In genomic region chr11:106988151-106988806, GRCh38 we compare ENCODE assay signal across 10 cellular contexts. TPM values are rescaled to one million over a fixed set of nuclear protein-coding genes. Genes with fewer than 3 reads are reported as not detected.
A peak's percentile ranks its signal among the peaks of the same experiment; 100 is the strongest.
DNase-seq lines count a peak whose midpoint lies in the region; ATAC-seq and TF ChIP-seq lines count a peak whose summit lies in the region.
"Had no signal": no experiment of that assay in that cellular context is flagged by ENCODE, and none has a peak within 500 bp of the region (broad histone marks: within the 10 kb centered on the region; RNA-seq: fewer than 3 reads in every experiment).

No MANE protein-coding gene starts in this region.

- H3K9me3 Mint-ChIP-seq in activated CD8-positive, alpha-beta memory T cell treated with anti-CD3 and anti-CD28 coated beads, Interleukin-2, amount 10 ng/mL, durations not matched to agents 7 days and 5 days (ENCODE audit: low read depth) = no peaks in the 10 kb centered on the region

- H3K27ac ChIP-seq in WERI-Rb-1 (no peak overlapping the region), spleen (peak overlapping the region in 7 of 8 donors; percentile 22 to 68 (median 42)), coronary artery (peak overlapping the region in 1 of 2 donors; percentile 77)

- H3K27me3 ChIP-seq in WERI-Rb-1 (ENCODE audit: insufficient read depth, low read depth, severe bottlenecking) = no peaks in the 10 kb centered on the region
- H3K27me3 ChIP-seq in spleen (replicated peaks in 1 of 7) = no peaks in the 10 kb centered on the region

- intact Hi-C loops in left cardiac atrium (cut with DNase I) = no loop called here
- intact Hi-C loops in spleen (cut with DNase I; ENCODE audit: low total_unique reads) = no loop called here

- CTCF ChIA-PET in activated CD8-positive, alpha-beta memory T cell treated with anti-CD3 and anti-CD28 coated beads, Interleukin-2, amount 10 ng/mL, durations not matched to agents 7 days and 5 days (lab: Charles Lee) = no interaction called here

- no peaks in the 10 kb centered on the region for H3K27me3 Mint-ChIP-seq in activated CD8-positive, alpha-beta memory T cell treated with anti-CD3 and anti-CD28 coated beads, Interleukin-2, amount 10 ng/mL, durations not matched to agents 7 days and 5 days

- ATAC-seq in left cardiac atrium (peak; percentile 70 to 75), HG03039 (IDR thresholded peaks at IDR 0.05; ENCODE audit: unreplicated experiment) (no peak), GM21515 (IDR thresholded peaks at IDR 0.05; ENCODE audit: unreplicated experiment) (no peak)
- ATAC-seq in activated CD8-positive, alpha-beta memory T cell treated with anti-CD3 and anti-CD28 coated beads, Interleukin-2, amount 10 ng/mL, durations not matched to agents 7 days and 5 days = no peak

- H3K27ac Mint-ChIP-seq in activated CD8-positive, alpha-beta memory T cell treated with anti-CD3 and anti-CD28 coated beads, Interleukin-2, amount 10 ng/mL, durations not matched to agents 7 days and 5 days = no peak overlapping the region

- TF ChIP-seq POLR2A in spleen (IDR thresholded peaks at IDR 0.05) = no peak

- no peak overlapping the region for H3K4me3 ChIP-seq in WERI-Rb-1 (ENCODE audit: low read depth, low read length)
- H3K4me3 ChIP-seq in spleen = no peak overlapping the region
- no peak overlapping the region for H3K4me3 ChIP-seq in coronary artery

- no peaks in the 10 kb centered on the region for H3K9me3 ChIP-seq in WERI-Rb-1 (ENCODE audit: severe bottlenecking)
- no peaks in the 10 kb centered on the region for H3K9me3 ChIP-seq in spleen

- TF ChIP-seq CTCF in WERI-Rb-1 (IDR thresholded peaks at IDR 0.05; ENCODE audit: low read depth, low read length) (no peak), spleen (IDR thresholded peaks at IDR 0.05 in 8 of 11, conservative IDR thresholded peaks at IDR 0.05 in 3 of 11) (no peak), coronary artery (IDR thresholded peaks at IDR 0.05) (no peak)

- DNase-seq in HS-5 (ENCODE audit: low read depth) (peak; percentile 87), WERI-Rb-1 (peak; percentile 10), left cardiac atrium (no peak), spleen (no peak), coronary artery (ENCODE audit: low spot score) (no peak)
- DNase-seq in activated CD8-positive, alpha-beta memory T cell treated with anti-CD3 and anti-CD28 coated beads, Interleukin-2, amount 10 ng/mL, durations not matched to agents 7 days and 5 days = no peak
- DNase-seq: H7, head of caudate nucleus had no signal

- H3K4me1 Mint-ChIP-seq in activated CD8-positive, alpha-beta memory T cell treated with anti-CD3 and anti-CD28 coated beads, Interleukin-2, amount 10 ng/mL, durations not matched to agents 7 days and 5 days = no peaks in the 10 kb centered on the region

- no peaks in the 10 kb centered on the region for H3K36me3 Mint-ChIP-seq in activated CD8-positive, alpha-beta memory T cell treated with anti-CD3 and anti-CD28 coated beads, Interleukin-2, amount 10 ng/mL, durations not matched to agents 7 days and 5 days

- H3K36me3 ChIP-seq in WERI-Rb-1 (no peaks in the 10 kb centered on the region), spleen (no peaks in the 10 kb centered on the region)

- no peak overlapping the region for H3K4me3 Mint-ChIP-seq in activated CD8-positive, alpha-beta memory T cell treated with anti-CD3 and anti-CD28 coated beads, Interleukin-2, amount 10 ng/mL, durations not matched to agents 7 days and 5 days

- H3K4me1 ChIP-seq in spleen = peaks cover 0 to 6% (median 1%) of the 10 kb centered on the region in 6 donors

RNA-seq across cellular contexts. Expression of gene GUCY1A2, which starts 30.0 kb away (rescaled TPM):
- total RNA-seq in left cardiac atrium (1 to 10 TPM; 7.1 to 7.9 TPM), spleen (10 to 100 TPM in 6 of 7 donors, 1 to 10 TPM in 1; 9.4 to 64.0 (median 25.4) TPM)
- under 1 TPM; 0.32 to 0.99 (median 0.59) TPM for polyA plus RNA-seq in spleen
- not detected for total RNA-seq in activated CD8-positive, alpha-beta memory T cell treated with anti-CD3 and anti-CD28 coated beads, Interleukin-2, amount 10 ng/mL, durations not matched to agents 7 days and 5 days

Comparison
In these comparisons a context has a peak if more than half of its experiments do, and no peak if none do; other contexts are left out.
1. DNase-seq: peak in HS-5 (single experiment) and WERI-Rb-1 (single experiment); none in left cardiac atrium (single experiment), spleen (single experiment), coronary artery (single experiment) and activated CD8-positive, alpha-beta memory T cell treated with anti-CD3 and anti-CD28 coated beads, Interleukin-2, amount 10 ng/mL, durations not matched to agents 7 days and 5 days (single experiment).
2. ATAC-seq: peak in left cardiac atrium (2 of 2); none in HG03039 (single experiment), activated CD8-positive, alpha-beta memory T cell treated with anti-CD3 and anti-CD28 coated beads, Interleukin-2, amount 10 ng/mL, durations not matched to agents 7 days and 5 days (single experiment) and GM21515 (single experiment).
3. RNA of gene GUCY1A2, which starts 30.0 kb away (total RNA-seq): 9.4 to 64.0 TPM in spleen and 7.1 to 7.9 TPM in left cardiac atrium; not detected in activated CD8-positive, alpha-beta memory T cell treated with anti-CD3 and anti-CD28 coated beads, Interleukin-2, amount 10 ng/mL, durations not matched to agents 7 days and 5 days; every median in the first group is over 4 times any median in the second.